In the genomic region with DNA sequence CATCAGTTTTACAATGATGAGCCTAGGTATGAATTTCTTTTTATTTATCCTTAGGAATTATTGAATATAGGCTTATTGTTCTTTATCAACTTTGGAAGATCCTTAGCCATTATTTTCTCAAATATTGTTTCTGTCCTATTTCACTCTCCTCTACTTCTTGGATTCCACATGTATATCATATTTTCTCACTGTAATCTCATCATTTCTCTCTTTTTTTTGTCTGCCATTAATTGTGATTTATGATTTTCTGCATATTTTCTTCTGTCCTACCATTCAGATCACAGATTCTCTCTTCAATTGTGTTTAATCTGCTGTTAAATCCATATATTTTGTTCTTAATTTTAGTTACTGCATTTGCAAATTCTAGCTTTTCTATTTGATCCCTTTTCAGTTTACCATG, we compare ENCODE assay signal across 29 cellular contexts.
DNase-seq lines count a peak whose midpoint lies in the region; ATAC-seq, FAIRE-seq and TF ChIP-seq lines count a peak whose summit lies in the region.
"Had no signal": no experiment of that assay in that cellular context is flagged by ENCODE, and none has a peak within 500 bp of the region (broad histone marks: within the 10 kb centered on the region; RNA-seq: fewer than 3 reads in every experiment).

No MANE protein-coding gene starts in this region.

- H3K36me3 ChIP-seq in HEK293 (ENCODE audit: control insufficient read depth in 2 of 2, insufficient read depth in 1 of 2, low read length in 2 of 2) (no peaks in the 10 kb centered on the region), adipocyte (ENCODE audit: control insufficient read depth, insufficient read depth, low read length, severe bottlenecking) (no peaks in the 10 kb centered on the region)
- H3K36me3 ChIP-seq: BE2C, BLaER1 had no signal

- no peak overlapping the region for H3K4me2 ChIP-seq in A549
- H3K4me2 ChIP-seq: BLaER1 had no signal

- no peak overlapping the region for H3K27ac ChIP-seq in A549
- H3K27ac ChIP-seq in HEK293 (ENCODE audit: extremely low read depth, low read depth, low read length), result no peak overlapping the region
- H3K27ac ChIP-seq: BLaER1 had no signal

- TF ChIP-seq EP300 in A549 (IDR thresholded peaks at IDR 0.05), result no peak

- H3K4me1 ChIP-seq in A549 (no peaks in the 10 kb centered on the region), HEK293 (ENCODE audit: control insufficient read depth, insufficient read depth, low read length) (no peaks in the 10 kb centered on the region), adipocyte (ENCODE audit: control insufficient read depth, insufficient read depth, low read length) (no peaks in the 10 kb centered on the region)
- H3K4me1 ChIP-seq: BE2C, BLaER1 had no signal

- POLR2A ChIA-PET in A549 (lab: Yijun Ruan, JAX), result no interaction called here
- POLR2A ChIA-PET in HEK293 (lab: Yijun Ruan, JAX), result no interaction called here

- no peak overlapping the region for H3K4me3 Mint-ChIP-seq in central memory CD8-positive, alpha-beta T cell
- H3K4me3 Mint-ChIP-seq: CD14-positive monocyte; CD4-positive, alpha-beta memory T cell; CD4-positive, CD25-positive, alpha-beta regulatory T cell; CD8-positive, alpha-beta memory T cell had no signal

- H3K27me3 Mint-ChIP-seq in central memory CD8-positive, alpha-beta T cell, result peaks cover 8% of the 10 kb centered on the region

- no peaks in the 10 kb centered on the region for H3K27me3 ChIP-seq in adipocyte (replicated peaks; ENCODE audit: control insufficient read depth, insufficient read depth, low read length)
- H3K27me3 ChIP-seq: BE2C, BLaER1 had no signal

- H3K4me3 ChIP-seq in A549, result no peak overlapping the region
- H3K4me3 ChIP-seq in HEK293 (ENCODE audit: low read depth, low read length), result no peak overlapping the region
- H3K4me3 ChIP-seq in adipocyte (ENCODE audit: low read length), result peak overlapping the region; percentile 1
- H3K4me3 ChIP-seq: BLaER1, GM12878 had no signal

- CTCF ChIA-PET in A549 (lab: Yijun Ruan, JAX), result interaction anchor here (1.1 kb wide), 1 partner anchor 9 kb away, joined by 4 read pairs; no protein-coding TSS in a partner anchor
- CTCF ChIA-PET in HEK293 (lab: Yijun Ruan, JAX), result interaction anchor here (2.0 kb wide), 1 partner anchor 141 kb away, joined by 6 read pairs; no protein-coding TSS in a partner anchor

- peaks cover 7% of the 10 kb centered on the region for H3K9me3 Mint-ChIP-seq in central memory CD8-positive, alpha-beta T cell

- H3K9me3 ChIP-seq in A549 (peaks cover 10% of the 10 kb centered on the region), HEK293 (ENCODE audit: control insufficient read depth, insufficient read depth, low read depth, low read length) (no peaks in the 10 kb centered on the region), adipocyte (ENCODE audit: control insufficient read depth, low read length) (peaks cover 16% of the 10 kb centered on the region)
- H3K9me3 ChIP-seq: BE2C had no signal

- peak overlapping the region; percentile 16 for H3K27ac Mint-ChIP-seq in central memory CD8-positive, alpha-beta T cell (ENCODE audit: low read depth)
- H3K27ac Mint-ChIP-seq: CD14-positive monocyte; CD4-positive, alpha-beta memory T cell; CD4-positive, CD25-positive, alpha-beta regulatory T cell; CD8-positive, alpha-beta memory T cell had no signal

- TF ChIP-seq POLR2A in A549 (IDR thresholded peaks at IDR 0.05; ENCODE audit: low read length), result no peak

- no peak overlapping the region for H3K9ac ChIP-seq in adipocyte (ENCODE audit: low read length)
- H3K9ac ChIP-seq: BLaER1 had no signal

- no peak for TF ChIP-seq RAD21 in A549 (conservative IDR thresholded peaks at IDR 0.05 in 1 of 2, IDR thresholded peaks at IDR 0.05 in 1 of 2)

- FAIRE-seq in A549 (lab: Jason Lieb, UNC), result no peak
- FAIRE-seq: A204.1, GM12878, GM12892, GM18507, GM19239 had no signal

- TF ChIP-seq CTCF in A549 (IDR thresholded peaks at IDR 0.05) (no peak), HEK293 (tag by site-specific recombination; IDR thresholded peaks at IDR 0.05) (no peak)

- ATAC-seq in A549, result no peak
- ATAC-seq in central memory CD8-positive, alpha-beta T cell (replicated peaks; ENCODE audit: extremely low read depth, poor library complexity, severe bottlenecking), result no peak
- ATAC-seq in GM18870 (IDR thresholded peaks at IDR 0.05; ENCODE audit: unreplicated experiment), result no peak
- ATAC-seq in GM21447 (IDR thresholded peaks at IDR 0.05; ENCODE audit: unreplicated experiment), result no peak
- ATAC-seq: GM12878 had no signal

- no peaks in the 10 kb centered on the region for H3K36me3 Mint-ChIP-seq in central memory CD8-positive, alpha-beta T cell (ENCODE audit: insufficient read depth)
- H3K36me3 Mint-ChIP-seq: CD14-positive monocyte had no signal

- H3K4me1 Mint-ChIP-seq in central memory CD8-positive, alpha-beta T cell, result no peaks in the 10 kb centered on the region

- DNase-seq in A549 (ENCODE audit: low read depth in 1 of 2, low spot score in 1 of 2) (no peak), adipocyte (ENCODE audit: low read depth) (no peak), NCI-H524 (lab: John Stamatoyannopoulos, UW) (no peak)
- DNase-seq in central memory CD8-positive, alpha-beta T cell (ENCODE audit: low spot score in 2 of 2), result no peak
- DNase-seq in activated CD8-positive, alpha-beta memory T cell treated with anti-CD3 and anti-CD28 coated beads, Interleukin-2, amount 50 U/mL, for 48 hours, result no peak
- DNase-seq: 8988T; BE2C; C1 segment of cervical spinal cord; CD4-positive, alpha-beta memory T cell; CD4-positive, CD25-positive, alpha-beta regulatory T cell; CD8-positive, alpha-beta memory T cell; COR-L47; DMS 273 treated with DMSO at 0.1 percent for 48 hours; DMS153; DMS53; DMS79; DND-41; EL; GDM1 had no signal

TF ChIP-seq in A549, 52 proteins besides CTCF, POLR2A, EP300 and RAD21:
- 0 out of 2 replicates have a peak, but pooled peaks have one; percentile 17 for TF ChIP-seq KDM1A (IDR thresholded peaks at IDR 0.05; ENCODE audit: low read depth)
- TF ChIP-seq FOXS1 (CRISPR knock-in tag; IDR thresholded peaks at IDR 0.05), result no peak
- TF ChIP-seq MAZ (IDR thresholded peaks at IDR 0.05; ENCODE audit: borderline replicate concordance, low read depth, low read length), result no peak
- TF ChIP-seq, protein P1, sequence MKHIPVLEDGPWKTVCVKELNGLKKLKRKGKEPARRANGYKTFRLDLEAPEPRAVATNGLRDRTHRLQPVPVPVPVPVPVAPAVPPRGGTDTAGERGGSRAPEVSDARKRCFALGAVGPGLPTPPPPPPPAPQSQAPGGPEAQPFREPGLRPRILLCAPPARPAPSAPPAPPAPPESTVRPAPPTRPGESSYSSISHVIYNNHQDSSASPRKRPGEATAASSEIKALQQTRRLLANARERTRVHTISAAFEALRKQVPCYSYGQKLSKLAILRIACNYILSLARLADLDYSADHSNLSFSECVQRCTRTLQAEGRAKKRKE (CRISPR knock-in tag; IDR thresholded peaks at IDR 0.05; ENCODE audit: low read depth), result no peak
- no peak for TF ChIP-seq CHD2 (IDR thresholded peaks at IDR 0.05; ENCODE audit: low read length, partially characterized antibody)
- no peak for TF ChIP-seq KDM5A (IDR thresholded peaks at IDR 0.05)
- no peak for TF ChIP-seq ZNF302 (CRISPR knock-in tag; IDR thresholded peaks at IDR 0.05)

TF ChIP-seq in HEK293, 187 proteins besides CTCF, POLR2A, EP300 and RAD21:
- TF ChIP-seq, protein P2, sequence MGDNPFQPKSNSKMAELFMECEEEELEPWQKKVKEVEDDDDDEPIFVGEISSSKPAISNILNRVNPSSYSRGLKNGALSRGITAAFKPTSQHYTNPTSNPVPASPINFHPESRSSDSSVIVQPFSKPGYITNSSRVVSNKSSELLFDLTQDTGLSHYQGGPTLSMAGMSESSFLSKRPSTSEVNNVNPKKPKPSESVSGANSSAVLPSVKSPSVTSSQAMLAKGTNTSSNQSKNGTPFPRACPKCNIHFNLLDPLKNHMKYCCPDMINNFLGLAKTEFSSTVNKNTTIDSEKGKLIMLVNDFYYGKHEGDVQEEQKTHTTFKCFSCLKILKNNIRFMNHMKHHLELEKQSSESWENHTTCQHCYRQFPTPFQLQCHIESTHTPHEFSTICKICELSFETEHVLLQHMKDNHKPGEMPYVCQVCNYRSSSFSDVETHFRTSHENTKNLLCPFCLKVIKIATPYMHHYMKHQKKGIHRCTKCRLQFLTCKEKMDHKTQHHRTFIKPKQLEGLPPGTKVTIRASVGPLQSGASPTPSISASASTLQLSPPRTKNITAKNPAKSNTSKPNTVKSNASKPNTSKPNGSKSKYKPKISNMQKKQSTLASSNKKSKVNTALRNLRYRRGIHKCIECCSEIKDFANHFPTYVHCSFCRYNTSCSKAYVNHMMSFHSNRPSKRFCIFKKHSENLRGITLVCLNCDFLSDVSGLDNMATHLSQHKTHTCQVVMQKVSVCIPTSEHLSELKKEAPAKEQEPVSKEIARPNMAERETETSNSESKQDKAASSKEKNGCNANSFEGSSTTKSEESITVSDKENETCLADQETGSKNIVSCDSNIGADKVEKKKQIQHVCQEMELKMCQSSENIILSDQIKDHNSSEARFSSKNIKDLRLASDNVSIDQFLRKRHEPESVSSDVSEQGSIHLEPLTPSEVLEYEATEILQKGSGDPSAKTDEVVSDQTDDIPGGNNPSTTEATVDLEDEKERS (tag by site-specific recombination; IDR thresholded peaks at IDR 0.05), result 0 out of 2 replicates have a peak, but pooled peaks have one; percentile 31
- TF ChIP-seq IKZF3 (tag by site-specific recombination; IDR thresholded peaks at IDR 0.05), result no peak
- no peak for TF ChIP-seq ZNF416 (tag by site-specific recombination; IDR thresholded peaks at IDR 0.05)
- TF ChIP-seq SETDB1 (IDR thresholded peaks at IDR 0.05; ENCODE audit: insufficient read length, low read length), result peak; percentile 73
